19 cellular contexts compared by ENCODE assay signal in genomic region chr4:186593587-186593973, GRCh38. TPM values are rescaled to one million over a fixed set of nuclear protein-coding genes. Genes with fewer than 3 reads are reported as not detected.
DNase-seq lines count a peak whose midpoint lies in the region; ATAC-seq and TF ChIP-seq lines count a peak whose summit lies in the region.
"Had no signal": no experiment of that assay in that cellular context is flagged by ENCODE, and none has a peak within 500 bp of the region (broad histone marks: within the 10 kb centered on the region; RNA-seq: fewer than 3 reads in every experiment).

No MANE protein-coding gene starts in this region.

- TF ChIP-seq CTCF in HEK293 (tag by site-specific recombination; IDR thresholded peaks at IDR 0.05) (no peak), OCI-LY1 (IDR thresholded peaks at IDR 0.05; ENCODE audit: low read length) (no peak), upper lobe of left lung (IDR thresholded peaks at IDR 0.05) (no peak)

- H3K36me3 ChIP-seq in HEK293 (ENCODE audit: control insufficient read depth in 2 of 2, insufficient read depth in 1 of 2, low read length in 2 of 2) (peaks cover 15 to 76% of the 10 kb centered on the region in 2 experiments), OCI-LY1 (ENCODE audit: insufficient read depth, low read length) (no peaks in the 10 kb centered on the region), upper lobe of left lung (peaks cover 5 to 66% (median 19%) of the 10 kb centered on the region in 4 donors)

- H3K4me2 ChIP-seq in OCI-LY1 (ENCODE audit: low read length): no peak overlapping the region
- H3K4me2 ChIP-seq: KMS-11 had no signal

- POLR2A ChIA-PET in HEK293 (lab: Yijun Ruan, JAX): no interaction called here

- peak; percentile 35 for ATAC-seq in esophagus mucosa
- no peak for ATAC-seq in upper lobe of left lung (ENCODE audit: low FRiP score in 2 of 2)

- no peak for TF ChIP-seq EP300 in upper lobe of left lung (IDR thresholded peaks at IDR 0.05)

- H3K4me3 ChIP-seq in HEK293 (ENCODE audit: low read depth, low read length) (no peak overlapping the region), OCI-LY1 (ENCODE audit: low read depth, low read length, poor library complexity, severe bottlenecking) (no peak overlapping the region), upper lobe of left lung (no peak overlapping the region)

- H2AFZ ChIP-seq in OCI-LY1 (ENCODE audit: low read length): peak overlapping the region; percentile 45; the same call in 1 of the 2 replicates

- WGBS in upper lobe of left lung, 2 donors: 75 to 84% methylated on average over 7 of the region's 7 CpGs

- CTCF ChIA-PET in HEK293 (lab: Yijun Ruan, JAX): interaction anchor here (0.8 to 1.0 kb wide), 2 partner anchors 38 to 122 kb away, joined by 3 read pairs; partner anchors contain the start of gene MTNR1A

- H3K79me2 ChIP-seq in OCI-LY1 (ENCODE audit: insufficient read depth, low read length): no peaks in the 10 kb centered on the region

- TF ChIP-seq POLR2A in upper lobe of left lung (IDR thresholded peaks at IDR 0.05): no peak

- H3K4me1 ChIP-seq in HEK293 (ENCODE audit: control insufficient read depth, insufficient read depth, low read length): no peaks in the 10 kb centered on the region
- peaks cover 34% of the 10 kb centered on the region for H3K4me1 ChIP-seq in OCI-LY1 (ENCODE audit: insufficient read depth, low read length, severe bottlenecking)
- no peaks in the 10 kb centered on the region for H3K4me1 ChIP-seq in upper lobe of left lung

- H3K9ac ChIP-seq in OCI-LY1 (ENCODE audit: low read length): no peak overlapping the region
- H3K9ac ChIP-seq: KMS-11 had no signal

- DNase-seq in SW480 (ENCODE audit: low spot score) (no peak), upper lobe of left lung (no peak), D341Med (ENCODE audit: low spot score) (no peak), NCI-H2171 (lab: John Stamatoyannopoulos, UW) (no peak)
- DNase-seq: ACHN; C1 segment of cervical spinal cord; Calu3; CD4-positive, alpha-beta T cell; DMS79; GOT3; H9; HFFc6 had no signal

- H3K27ac ChIP-seq in HEK293 (ENCODE audit: extremely low read depth, low read depth, low read length) (no peak overlapping the region), OCI-LY1 (ENCODE audit: low read depth, low read length, poor library complexity, severe bottlenecking) (peak overlapping the region; percentile 78), upper lobe of left lung (no peak overlapping the region)
- H3K27ac ChIP-seq: HL-60, KMS-11 had no signal

- H3F3A ChIP-seq in OCI-LY1 (ENCODE audit: insufficient read depth, low read length): no peaks in the 10 kb centered on the region

- H4K20me1 ChIP-seq in OCI-LY1 (ENCODE audit: insufficient read depth, low read length): no peaks in the 10 kb centered on the region

- H3K27me3 ChIP-seq in OCI-LY1 (ENCODE audit: insufficient read depth, low read length) (no peaks in the 10 kb centered on the region), upper lobe of left lung (no peaks in the 10 kb centered on the region)

- H3K9me2 ChIP-seq in OCI-LY1 (ENCODE audit: low read depth, low read length): no peaks in the 10 kb centered on the region

- no peaks in the 10 kb centered on the region for H3K9me3 ChIP-seq in HEK293 (ENCODE audit: control insufficient read depth, insufficient read depth, low read depth, low read length)
- peaks cover 11% of the 10 kb centered on the region for H3K9me3 ChIP-seq in OCI-LY1 (ENCODE audit: low read length)
- no peaks in the 10 kb centered on the region for H3K9me3 ChIP-seq in upper lobe of left lung

TF ChIP-seq in HEK293, 187 proteins besides CTCF, POLR2A, EP300 and RAD21:
- TF ChIP-seq ZNF449 (tag by site-specific recombination; IDR thresholded peaks at IDR 0.05): 0 out of 2 replicates have a peak, but pooled peaks have one; percentile 24
- no peak for TF ChIP-seq ZBTB10 (tag by site-specific recombination; IDR thresholded peaks at IDR 0.05)

RNA-seq across cellular contexts. Expression of gene MTNR1A, which starts 38.2 kb away (rescaled TPM):
- total RNA-seq in esophagus mucosa (not detected), upper lobe of left lung (not detected)
- total RNA-seq: A172; B cell; CD4-positive, alpha-beta T cell; HFFc6 had no signal
